1 cellular context compared by ENCODE assay signal in the genomic region with DNA sequence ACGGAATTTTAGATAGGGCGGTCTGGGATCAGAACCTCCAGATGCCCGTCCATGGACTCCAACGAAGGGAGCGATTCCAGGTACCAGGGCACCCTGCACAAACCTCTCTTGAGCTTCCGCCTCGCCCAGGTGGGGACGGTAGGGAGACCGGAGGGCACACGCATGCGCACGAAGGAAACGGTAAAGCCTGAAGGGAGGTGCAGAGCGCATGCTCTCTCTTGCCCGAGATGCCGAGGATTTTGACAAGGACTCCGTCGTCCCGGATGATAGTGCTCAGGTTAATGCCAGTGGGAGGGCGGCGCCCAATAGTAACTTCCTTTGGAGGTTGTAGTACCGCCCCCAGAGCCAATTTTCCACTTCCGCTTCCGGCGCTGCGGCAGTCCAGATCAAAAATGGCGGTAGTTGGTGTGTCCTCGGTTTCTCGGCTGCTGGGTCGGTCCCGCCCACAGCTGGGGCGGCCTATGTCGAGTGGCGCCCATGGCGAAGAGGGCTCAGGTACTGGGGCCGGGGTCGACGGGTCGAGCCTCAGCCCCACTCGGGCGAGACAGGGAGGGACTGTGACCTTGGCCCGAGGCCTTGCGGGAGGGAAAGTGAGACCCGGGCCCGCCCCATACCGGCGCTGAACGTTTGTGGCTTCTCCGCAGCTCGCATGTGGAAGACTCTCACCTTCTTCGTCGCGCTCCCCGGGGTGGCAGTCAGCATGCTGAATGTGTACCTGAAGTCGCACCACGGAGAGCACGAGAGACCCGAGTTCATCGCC.
TF ChIP-seq lines count a peak whose summit lies in the region.

COX6A1 (plus strand) TSS at position 379 of the 760 bp plus-strand sequence; CDS start at position 393, 14 bp downstream.

TF ChIP-seq in K562, 482 proteins besides CTCF, POLR2A, EP300 and RAD21 (continued from another document):
- TF ChIP-seq NFATC3 (IDR thresholded peaks at IDR 0.05): no peak
- peak; percentile 93 for TF ChIP-seq GABPB1 (CRISPR knock-in tag; IDR thresholded peaks at IDR 0.05)
- no peak for TF ChIP-seq ZNF354B (CRISPR knock-in tag; IDR thresholded peaks at IDR 0.05)
- peak; percentile 81 for TF ChIP-seq EP400 (IDR thresholded peaks at IDR 0.05)
- no peak for TF ChIP-seq POU5F1 (IDR thresholded peaks at IDR 0.05; ENCODE audit: borderline replicate concordance, low read depth, low read length, partially characterized antibody)
TF ChIP-seq in K562: peak in this region for 90.
